ENCODE assay signal across 8 cellular contexts in genomic region chr12:92232359-92232758, GRCh38.
DNase-seq lines count a peak whose midpoint lies in the region; ATAC-seq, FAIRE-seq and TF ChIP-seq lines count a peak whose summit lies in the region.
"Not testable (repeated sequence)": the region's sequence is repeated elsewhere in the genome, so short reads cannot be mapped to it uniquely, and the experiment has no call there.

No MANE protein-coding gene starts in this region.

- not testable (repeated sequence) for H3K27me3 ChIP-seq in HepG2 (ENCODE audit: control insufficient read depth in 1 of 2, insufficient read depth in 2 of 2, low read length in 2 of 2); osteoblast (ENCODE audit: insufficient read depth, low read length); subcutaneous abdominal adipose tissue (ENCODE audit: control insufficient read depth in 5 of 5, insufficient read depth in 4 of 5, low read length in 5 of 5)

- not testable (repeated sequence) for H3K4me1 ChIP-seq in HepG2 (ENCODE audit: insufficient read depth, low read length); osteoblast (ENCODE audit: insufficient read depth, low read length)
- H3K4me1 ChIP-seq in subcutaneous abdominal adipose tissue (ENCODE audit: control insufficient read depth in 5 of 5, insufficient read depth in 5 of 5, low read length in 5 of 5) = peaks cover 0 to 32% (median 23%) of the 10 kb centered on the region in 5 donors

- not testable (repeated sequence) for TF ChIP-seq EP300 in HepG2 (IDR thresholded peaks at IDR 0.05; ENCODE audit: low read depth in 2 of 2, low read length in 2 of 2); HepG2 (CRISPR knock-in tag; IDR thresholded peaks at IDR 0.05; ENCODE audit: borderline replicate concordance)

- H3K4me2 ChIP-seq in HepG2 (ENCODE audit: low read depth, low read length); osteoblast (ENCODE audit: insufficient read depth, low read length): not testable (repeated sequence)

- H4K20me1 ChIP-seq in HepG2 (ENCODE audit: insufficient read depth, low read length); osteoblast (ENCODE audit: insufficient read depth, low read length): not testable (repeated sequence)

- intact Hi-C loops in Right ventricle myocardium inferior (cut with DNase I); left ventricle myocardium superior (cut with micrococcal nuclease); HepG2 (cut with micrococcal nuclease; ENCODE audit: unreplicated experiment): not testable (repeated sequence)

- POLR2A ChIA-PET in HepG2 (lab: Yijun Ruan, JAX) = not testable (repeated sequence)

- peak; percentile 56 for ATAC-seq in Right ventricle myocardium inferior
- peak; percentile 59 for ATAC-seq in left ventricle myocardium superior
- not testable (repeated sequence) for ATAC-seq in HepG2

- BruUV-seq in HepG2 (replicated peaks; lab: Mats Ljungman, UMichigan) = not testable (repeated sequence)

- FAIRE-seq in D721Med (lab: Jason Lieb, UNC) (peak; percentile 61), colon (lab: Jason Lieb, UNC) (peak; percentile 47), HepG2 (lab: Jason Lieb, UNC) (peak; percentile 75)

- not testable (repeated sequence) for TF ChIP-seq RAD21 in HepG2 (CRISPR knock-in tag; IDR thresholded peaks at IDR 0.05)

- not testable (repeated sequence) for H3K9me3 ChIP-seq in HepG2 (ENCODE audit: low read length); osteoblast (ENCODE audit: low read depth, low read length); subcutaneous abdominal adipose tissue (ENCODE audit: control insufficient read depth in 5 of 5, low read length in 5 of 5)

- H3K9ac ChIP-seq in HepG2 (ENCODE audit: insufficient read depth, low read depth, low read length); subcutaneous abdominal adipose tissue (ENCODE audit: low read length in 5 of 5): not testable (repeated sequence)

- not testable (repeated sequence) for TF ChIP-seq POLR2A in HepG2 (IDR thresholded peaks at IDR 0.05; ENCODE audit: insufficient read depth in 1 of 2, low read depth in 2 of 2, low read length in 2 of 2)

- CTCF ChIA-PET in HepG2 (lab: Yijun Ruan, JAX; ENCODE audit: low intra/inter-chr PET ratio, low total read pairs) = not testable (repeated sequence)

- not testable (repeated sequence) for H3K4me3 ChIP-seq in HepG2 (replicated peaks in 1 of 3; ENCODE audit: insufficient read depth in 1 of 3, low read depth in 2 of 3, low read length in 3 of 3); osteoblast (ENCODE audit: insufficient read depth, low read length); subcutaneous abdominal adipose tissue (ENCODE audit: low read depth in 1 of 5, low read length in 5 of 5)

- TF ChIP-seq CTCF in D721Med (IDR thresholded peaks at IDR 0.05; ENCODE audit: insufficient read depth, missing control alignments); HepG2 (CRISPR knock-in tag; IDR thresholded peaks at IDR 0.05); osteoblast (IDR thresholded peaks at IDR 0.05; ENCODE audit: extremely low read depth, low read depth, low read length): not testable (repeated sequence)

- in situ Hi-C loops in HepG2 (cut with HindIII; ENCODE audit: extremely low pct_ligation_motif_present, low pct_unique_long_range_greater_than_20kb) = not testable (repeated sequence)

- H3K79me2 ChIP-seq in HepG2 (ENCODE audit: insufficient read depth, low read length); osteoblast (ENCODE audit: insufficient read depth, low read length): not testable (repeated sequence)

- no CpG with 5 or more reads among the region's 2 CpGs for WGBS in HepG2 (ENCODE audit: low lambda C conversion rate)

- H2AFZ ChIP-seq in HepG2 (ENCODE audit: low read length); osteoblast (ENCODE audit: low read length): not testable (repeated sequence)

- DNase-seq in D721Med (ENCODE audit: insufficient read length, low spot score); Right ventricle myocardium inferior (ENCODE audit: missing footprints); left ventricle myocardium superior; HepG2 (ENCODE audit: low spot score): not testable (repeated sequence)
- DNase-seq in NCI-H82 (lab: John Stamatoyannopoulos, UW) = peak; percentile 23
- peak; percentile 67 for DNase-seq in osteoblast (ENCODE audit: insufficient read length, low spot score, missing footprints)

- not testable (repeated sequence) for H3K36me3 ChIP-seq in HepG2 (replicated peaks in 1 of 2; ENCODE audit: control insufficient read depth in 1 of 2, insufficient read depth in 2 of 2, low read length in 2 of 2); osteoblast (ENCODE audit: insufficient read depth, low read length); subcutaneous abdominal adipose tissue (ENCODE audit: control insufficient read depth in 5 of 5, insufficient read depth in 5 of 5, low read length in 5 of 5)

- not testable (repeated sequence) for H3K27ac ChIP-seq in HepG2 (ENCODE audit: extremely low read length, insufficient read depth, low read length); osteoblast (ENCODE audit: low read depth, low read length)
- H3K27ac ChIP-seq in subcutaneous abdominal adipose tissue (ENCODE audit: low read depth, low read length) = peak overlapping the region; percentile 67
